1 cellular context compared by ENCODE assay signal in the genomic region with DNA sequence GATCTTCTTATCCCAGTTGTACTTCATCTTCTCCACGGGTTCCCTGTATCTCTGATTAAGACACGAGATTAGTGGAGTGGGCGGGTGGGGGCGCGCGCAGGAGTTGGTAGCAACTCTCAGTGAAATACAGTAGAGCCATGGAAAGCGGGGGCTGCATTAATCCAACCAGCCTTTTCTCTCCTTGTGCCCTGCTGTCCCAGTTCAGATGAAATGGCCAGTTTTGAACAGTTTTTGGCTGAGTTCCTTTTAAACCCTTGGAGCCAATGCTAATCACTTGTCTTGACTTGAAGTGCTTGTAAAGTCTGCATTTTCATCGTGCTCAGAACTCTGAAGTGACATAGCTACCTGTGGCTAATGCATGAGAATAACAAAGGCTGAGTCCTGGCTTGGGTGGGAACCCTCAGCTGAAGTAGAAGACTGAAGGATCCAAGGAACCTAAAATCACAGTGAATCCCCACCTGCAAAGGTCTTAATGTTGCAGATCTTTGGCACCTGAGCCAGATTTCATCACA.
TF ChIP-seq lines count a peak whose summit lies in the region.

No MANE protein-coding gene starts in this region.

TF ChIP-seq in K562, 482 proteins besides CTCF, POLR2A, EP300 and RAD21 (continued from another document):
- TF ChIP-seq, protein P1, sequence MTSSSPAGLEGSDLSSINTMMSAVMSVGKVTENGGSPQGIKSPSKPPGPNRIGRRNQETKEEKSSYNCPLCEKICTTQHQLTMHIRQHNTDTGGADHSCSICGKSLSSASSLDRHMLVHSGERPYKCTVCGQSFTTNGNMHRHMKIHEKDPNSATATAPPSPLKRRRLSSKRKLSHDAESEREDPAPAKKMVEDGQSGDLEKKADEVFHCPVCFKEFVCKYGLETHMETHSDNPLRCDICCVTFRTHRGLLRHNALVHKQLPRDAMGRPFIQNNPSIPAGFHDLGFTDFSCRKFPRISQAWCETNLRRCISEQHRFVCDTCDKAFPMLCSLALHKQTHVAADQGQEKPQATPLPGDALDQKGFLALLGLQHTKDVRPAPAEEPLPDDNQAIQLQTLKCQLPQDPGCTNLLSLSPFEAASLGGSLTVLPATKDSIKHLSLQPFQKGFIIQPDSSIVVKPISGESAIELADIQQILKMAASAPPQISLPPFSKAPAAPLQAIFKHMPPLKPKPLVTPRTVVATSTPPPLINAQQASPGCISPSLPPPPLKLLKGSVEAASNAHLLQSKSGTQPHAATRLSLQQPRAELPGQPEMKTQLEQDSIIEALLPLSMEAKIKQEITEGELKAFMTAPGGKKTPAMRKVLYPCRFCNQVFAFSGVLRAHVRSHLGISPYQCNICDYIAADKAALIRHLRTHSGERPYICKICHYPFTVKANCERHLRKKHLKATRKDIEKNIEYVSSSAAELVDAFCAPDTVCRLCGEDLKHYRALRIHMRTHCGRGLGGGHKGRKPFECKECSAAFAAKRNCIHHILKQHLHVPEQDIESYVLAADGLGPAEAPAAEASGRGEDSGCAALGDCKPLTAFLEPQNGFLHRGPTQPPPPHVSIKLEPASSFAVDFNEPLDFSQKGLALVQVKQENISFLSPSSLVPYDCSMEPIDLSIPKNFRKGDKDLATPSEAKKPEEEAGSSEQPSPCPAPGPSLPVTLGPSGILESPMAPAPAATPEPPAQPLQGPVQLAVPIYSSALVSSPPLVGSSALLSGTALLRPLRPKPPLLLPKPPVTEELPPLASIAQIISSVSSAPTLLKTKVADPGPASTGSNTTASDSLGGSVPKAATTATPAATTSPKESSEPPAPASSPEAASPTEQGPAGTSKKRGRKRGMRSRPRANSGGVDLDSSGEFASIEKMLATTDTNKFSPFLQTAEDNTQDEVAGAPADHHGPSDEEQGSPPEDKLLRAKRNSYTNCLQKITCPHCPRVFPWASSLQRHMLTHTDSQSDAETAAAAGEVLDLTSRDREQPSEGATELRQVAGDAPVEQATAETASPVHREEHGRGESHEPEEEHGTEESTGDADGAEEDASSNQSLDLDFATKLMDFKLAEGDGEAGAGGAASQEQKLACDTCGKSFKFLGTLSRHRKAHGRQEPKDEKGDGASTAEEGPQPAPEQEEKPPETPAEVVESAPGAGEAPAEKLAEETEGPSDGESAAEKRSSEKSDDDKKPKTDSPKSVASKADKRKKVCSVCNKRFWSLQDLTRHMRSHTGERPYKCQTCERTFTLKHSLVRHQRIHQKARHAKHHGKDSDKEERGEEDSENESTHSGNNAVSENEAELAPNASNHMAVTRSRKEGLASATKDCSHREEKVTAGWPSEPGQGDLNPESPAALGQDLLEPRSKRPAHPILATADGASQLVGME (CRISPR knock-in tag; IDR thresholded peaks at IDR 0.05): no peak
- TF ChIP-seq DPF2 (IDR thresholded peaks at IDR 0.05): peak; percentile 56; the same call in 1 of the 2 replicates
- peak; percentile 15; the same call in 1 of the 2 replicates for TF ChIP-seq ELF1 (tag; IDR thresholded peaks at IDR 0.05)
- 0 out of 2 replicates have a peak, but pooled peaks have one; percentile 42 for TF ChIP-seq ZBTB7A (IDR thresholded peaks at IDR 0.05; ENCODE audit: borderline replicate concordance, control insufficient read depth, low read depth, low read length)
- TF ChIP-seq ZNF140 (CRISPR knock-in tag; IDR thresholded peaks at IDR 0.05): no peak
- TF ChIP-seq MTA1 (IDR thresholded peaks at IDR 0.05; ENCODE audit: borderline replicate concordance): 0 out of 2 replicates have a peak, but pooled peaks have one; percentile 40
- peak; percentile 59; the same call in 1 of the 2 replicates for TF ChIP-seq SMARCE1 (IDR thresholded peaks at IDR 0.05)
TF ChIP-seq in K562: peak in this region for 11.
